ENCODE assay signal across 10 cellular contexts in genomic region chr2:62672601-62673000, GRCh38. TPM values are rescaled to one million over a fixed set of nuclear protein-coding genes. Genes with fewer than 3 reads are reported as not detected.
DNase-seq lines count a peak whose midpoint lies in the region; ATAC-seq, FAIRE-seq and TF ChIP-seq lines count a peak whose summit lies in the region.
"Had no signal": no experiment of that assay in that cellular context is flagged by ENCODE, and none has a peak within 500 bp of the region (broad histone marks: within the 10 kb centered on the region; RNA-seq: fewer than 3 reads in every experiment).

No MANE protein-coding gene starts in this region.

- BruUV-seq in mammary epithelial cell (replicated peaks; lab: Mats Ljungman, UMichigan): no TSS peak

- TF ChIP-seq POLR2A in transverse colon (IDR thresholded peaks at IDR 0.05): no peak

- ATAC-seq in HG03442 (IDR thresholded peaks at IDR 0.05; ENCODE audit: unreplicated experiment): no peak
- ATAC-seq: naive thymus-derived CD4-positive, alpha-beta T cell had no signal

- TF ChIP-seq CTCF in mammary epithelial cell (conservative IDR thresholded peaks at IDR 0.05 in 1 of 2, IDR thresholded peaks at IDR 0.05 in 1 of 2; ENCODE audit: extremely low read depth in 1 of 2, insufficient read depth in 1 of 2, low read depth in 1 of 2, low read length in 2 of 2) (no peak), keratinocyte (optimal IDR thresholded peaks at IDR 0.05 in 1 of 3, IDR thresholded peaks at IDR 0.05 in 1 of 3, conservative IDR thresholded peaks at IDR 0.05 in 1 of 3; ENCODE audit: extremely low read depth in 1 of 3, insufficient read depth in 2 of 3, low read length in 3 of 3) (no peak), transverse colon (IDR thresholded peaks at IDR 0.05) (no peak)

- FAIRE-seq in keratinocyte (lab: Jason Lieb, UNC): no peak

- no peak overlapping the region for H3K4me3 ChIP-seq in mammary epithelial cell (replicated peaks in 1 of 3; ENCODE audit: insufficient read depth in 1 of 3, low read depth in 2 of 3, low read length in 3 of 3)
- no peak overlapping the region for H3K4me3 ChIP-seq in keratinocyte (ENCODE audit: control insufficient read depth in 2 of 3, extremely low read depth in 1 of 3, insufficient read depth in 2 of 3, low read depth in 1 of 3, low read length in 3 of 3)
- H3K4me3 ChIP-seq in transverse colon: no peak overlapping the region

- WGBS in mammary epithelial cell (ENCODE audit: low coverage, missing lambda C conversion rate): 6% methylated on average over 1 of the region's 1 CpG
- 65% methylated on average over 1 of the region's 1 CpG; no CpG with 5 or more reads in 1 of the 2 donors for WGBS in transverse colon (ENCODE audit: low coverage in 1 of 2), 2 donors

- H3K4me2 ChIP-seq in mammary epithelial cell (ENCODE audit: insufficient read depth, low read depth, low read length): peak overlapping the region; percentile 39
- no peak overlapping the region for H3K4me2 ChIP-seq in keratinocyte (ENCODE audit: control insufficient read depth, extremely low read depth, insufficient read depth, low read depth, low read length)

- H3K36me3 ChIP-seq in mammary epithelial cell (ENCODE audit: insufficient read depth, low read length) (no peaks in the 10 kb centered on the region), keratinocyte (ENCODE audit: control insufficient read depth in 2 of 2, extremely low read depth in 1 of 2, insufficient read depth in 2 of 2, low read length in 2 of 2) (no peaks in the 10 kb centered on the region), transverse colon (no peaks in the 10 kb centered on the region)

- no peaks in the 10 kb centered on the region for H3K9me1 ChIP-seq in keratinocyte (ENCODE audit: control insufficient read depth, extremely low read depth, insufficient read depth, low read length)

- in situ Hi-C loops in mammary epithelial cell (cut with MboI; ENCODE audit: low sequenced_read_pairs in 2 of 2): no loop called here
- in situ Hi-C loops in transverse colon (cut with MboI; ENCODE audit: low pct_ligation_motif_present in 1 of 4, low pct_unique_long_range_greater_than_20kb in 1 of 4, low sequenced_read_pairs in 3 of 4): no loop called here

- H3K4me1 ChIP-seq in mammary epithelial cell (ENCODE audit: insufficient read depth, low read length) (peaks cover 10% of the 10 kb centered on the region), keratinocyte (ENCODE audit: control insufficient read depth, extremely low read depth, insufficient read depth, low read length) (peaks cover 8% of the 10 kb centered on the region), transverse colon (peaks cover 0 to 4% (median 2%) of the 10 kb centered on the region in 4 donors)

- no peaks in the 10 kb centered on the region for H3K9me3 ChIP-seq in mammary epithelial cell (replicated peaks; ENCODE audit: insufficient read depth, low read length)
- H3K9me3 ChIP-seq in keratinocyte (ENCODE audit: control insufficient read depth, low read depth, low read length): no peaks in the 10 kb centered on the region
- no peaks in the 10 kb centered on the region for H3K9me3 ChIP-seq in transverse colon

- no peaks in the 10 kb centered on the region for H3K79me2 ChIP-seq in mammary epithelial cell (ENCODE audit: insufficient read depth, low read length)
- H3K79me2 ChIP-seq in keratinocyte (ENCODE audit: control insufficient read depth, insufficient read depth, low read length): no peaks in the 10 kb centered on the region

- CTCF ChIA-PET in mammary epithelial cell (lab: Charles Lee; ENCODE audit: low non-redundant PET): no interaction called here

- intact Hi-C loops in mammary epithelial cell (cut with micrococcal nuclease) (no loop called here), transverse colon (cut with DNase I; ENCODE audit: low total_unique reads) (no loop called here)

- H4K20me1 ChIP-seq in mammary epithelial cell (ENCODE audit: insufficient read depth, low read length) (no peaks in the 10 kb centered on the region), keratinocyte (ENCODE audit: control insufficient read depth, extremely low read depth, insufficient read depth, low read length) (no peaks in the 10 kb centered on the region)

- peak; percentile 50 for DNase-seq in HT1080 (ENCODE audit: low read depth)
- no peak for DNase-seq in mammary epithelial cell
- DNase-seq in keratinocyte (ENCODE audit: low read depth, low spot score): no peak
- DNase-seq in transverse colon: no peak
- DNase-seq in GF-D8 (lab: John Stamatoyannopoulos, UW): no peak
- no peak for DNase-seq in central memory CD4-positive, alpha-beta T cell
- DNase-seq in activated naive CD4-positive, alpha-beta T cell treated with anti-CD3 and anti-CD28 coated beads, Interleukin-2, amount 50 U/mL, for 16 hours: no peak
- DNase-seq: naive thymus-derived CD4-positive, alpha-beta T cell; NCI-H2029 had no signal

- no peak for TF ChIP-seq EP300 in transverse colon (IDR thresholded peaks at IDR 0.05; ENCODE audit: low read depth)

- H3K27ac ChIP-seq in mammary epithelial cell (ENCODE audit: insufficient read depth, low read depth, low read length): no peak overlapping the region
- no peak overlapping the region for H3K27ac ChIP-seq in keratinocyte (ENCODE audit: control insufficient read depth, insufficient read depth, low read length)
- peak overlapping the region in 3 of 4 donors; percentile 26 to 46 (median 31) for H3K27ac ChIP-seq in transverse colon

- dilution Hi-C loops in mammary epithelial cell (cut with HindIII; ENCODE audit: low sequenced_read_pairs) (no loop called here), keratinocyte (cut with MboI; ENCODE audit: extremely low pct_ligation_motif_present, low sequenced_read_pairs) (no loop called here)

- H3K9ac ChIP-seq in mammary epithelial cell (ENCODE audit: insufficient read depth, low read length): no peak overlapping the region
- no peak overlapping the region for H3K9ac ChIP-seq in keratinocyte (ENCODE audit: control insufficient read depth, extremely low read depth, insufficient read depth, low read length)

- no peaks in the 10 kb centered on the region for H3K27me3 ChIP-seq in mammary epithelial cell (ENCODE audit: insufficient read depth, low read length)
- H3K27me3 ChIP-seq in keratinocyte (ENCODE audit: control insufficient read depth, extremely low read depth, insufficient read depth, low read length): no peaks in the 10 kb centered on the region
- no peaks in the 10 kb centered on the region for H3K27me3 ChIP-seq in transverse colon

- H2AFZ ChIP-seq in mammary epithelial cell (ENCODE audit: low read depth, low read length): peak overlapping the region; percentile 89
- peak overlapping the region; percentile 20 for H2AFZ ChIP-seq in keratinocyte (ENCODE audit: control insufficient read depth, low read length)

RNA-seq across cellular contexts. Expression of gene EHBP1, which starts 32.9 kb away (rescaled TPM):
- 26.3 and 28.7 TPM in 2 replicates for total RNA-seq in HT1080 (2014; rRNA removed; shearing (Covaris generic))
- 29.8 and 44.0 TPM in 2 replicates for polyA plus RNA-seq in HT1080 (2015; cell fraction: cytosol; rRNA removed)
- polyA plus RNA-seq in HT1080 (2015; cell fraction: nucleus; rRNA removed): 60.7 and 62.3 TPM in 2 replicates
- total RNA-seq in mammary epithelial cell (100 to 1,000 TPM in 1 of 2 donors, 10 to 100 TPM in 1; 46.0 to 101 TPM), transverse colon (10 to 100 TPM; 41.1 to 69.4 (median 47.0) TPM)
- polyA plus RNA-seq in mammary epithelial cell (56.8 TPM), keratinocyte (42.3 to 78.5 TPM (median 59.0 TPM) in 3 replicates)
- polyA minus RNA-seq in mammary epithelial cell (156 TPM), keratinocyte (25.4 to 122 TPM (median 60.8 TPM) in 3 replicates)
- polyA plus RNA-seq in keratinocyte (2011; ENCODE audit: low read depth): 180 TPM
- polyA plus RNA-seq in keratinocyte (2011; cell fraction: cytosol; rRNA removed): 49.0 and 54.3 TPM in 2 replicates
- polyA plus RNA-seq in keratinocyte (2011; cell fraction: nucleus; rRNA removed): 57.0 and 83.0 TPM in 2 replicates
- polyA plus RNA-seq in keratinocyte (2012; ENCODE audit: low replicate concordance): 44.0 and 55.0 TPM in 2 replicates
- polyA minus RNA-seq in keratinocyte (2011; cell fraction: cytosol; rRNA and poly(A)+ RNA removed): 55.1 TPM
- 74.2 and 175 TPM in 2 replicates for polyA minus RNA-seq in keratinocyte (2011; cell fraction: nucleus; rRNA and poly(A)+ RNA removed)

Comparison
In these comparisons a context has a peak if more than half of its experiments do, and no peak if none do; other contexts are left out.
1. H3K27ac ChIP-seq: peak in transverse colon (3 of 4); none in mammary epithelial cell (single experiment) and keratinocyte (single experiment).